In genomic region chr5:174723315-174723978, GRCh38 we compare ENCODE assay signal across 8 cellular contexts. TPM values are rescaled to one million over a fixed set of nuclear protein-coding genes. Genes with fewer than 3 reads are reported as not detected.
DNase-seq lines count a peak whose midpoint lies in the region; ATAC-seq and TF ChIP-seq lines count a peak whose summit lies in the region.
"Had no signal": no experiment of that assay in that cellular context is flagged by ENCODE, and none has a peak within 500 bp of the region (broad histone marks: within the 10 kb centered on the region; RNA-seq: fewer than 3 reads in every experiment).

No MANE protein-coding gene starts in this region.

- H3K4me1 Mint-ChIP-seq in H9 = peaks cover 39 to 62% of the 10 kb centered on the region in 2 experiments
- peaks cover 24% of the 10 kb centered on the region for H3K4me1 Mint-ChIP-seq in activated CD4-positive, alpha-beta memory T cell treated with anti-CD3 and anti-CD28 coated beads for 36 hours (ENCODE audit: low read depth)

- no peaks in the 10 kb centered on the region for H3K79me2 ChIP-seq in H9 (ENCODE audit: insufficient read depth, low read length)

- H3K4me3 ChIP-seq in right cardiac atrium (ENCODE audit: low read length) = peak overlapping the region; percentile 46
- H3K4me3 ChIP-seq in skeletal muscle satellite cell (ENCODE audit: low read length) = peak overlapping the region; percentile 92

- H2BK15ac ChIP-seq in H9 (ENCODE audit: low read depth, low read length) = no peak overlapping the region

- no peak for DNase-seq in H9
- DNase-seq in activated CD4-positive, alpha-beta memory T cell treated with anti-CD3 and anti-CD28 coated beads for 36 hours = no peak
- DNase-seq in right cardiac atrium = no peak
- no peak for DNase-seq in NCI-H748 (lab: John Stamatoyannopoulos, UW; ENCODE audit: unreplicated experiment)
- no peak for DNase-seq in retina

- H3K27ac ChIP-seq in H9 (ENCODE audit: insufficient read length, low read depth, low read length) = no peak overlapping the region
- no peak overlapping the region for H3K27ac ChIP-seq in right cardiac atrium (ENCODE audit: low read length)

- H3K27ac Mint-ChIP-seq in H9 = no peak overlapping the region
- H3K27ac Mint-ChIP-seq in activated CD4-positive, alpha-beta memory T cell treated with anti-CD3 and anti-CD28 coated beads for 36 hours = no peak overlapping the region

- no peak overlapping the region for H3T11ph ChIP-seq in H9 (ENCODE audit: low read length)

- peaks cover 0 to 1% (median 0%) of the 10 kb centered on the region in 3 experiments; a peak in 2 of 7 replicates for H3K36me3 Mint-ChIP-seq in H9 (ENCODE audit: insufficient read depth in 1 of 3, low read depth in 3 of 3)
- H3K36me3 Mint-ChIP-seq in activated CD4-positive, alpha-beta memory T cell treated with anti-CD3 and anti-CD28 coated beads for 36 hours = no peaks in the 10 kb centered on the region

- H4K91ac ChIP-seq in H9 (ENCODE audit: insufficient read length, low read depth, low read length) = no peak overlapping the region

- no peaks in the 10 kb centered on the region; a peak in 2 of 5 replicates for H3K9me3 Mint-ChIP-seq in H9
- no peaks in the 10 kb centered on the region for H3K9me3 Mint-ChIP-seq in activated CD4-positive, alpha-beta memory T cell treated with anti-CD3 and anti-CD28 coated beads for 36 hours

- H2AFZ ChIP-seq in H9 (ENCODE audit: low read length) = no peak overlapping the region

- no peak overlapping the region for H2BK12ac ChIP-seq in H9 (ENCODE audit: insufficient read length, low read depth, low read length)

- no peak overlapping the region for H2BK5ac ChIP-seq in H9 (ENCODE audit: insufficient read length, low read length)

- H3K4ac ChIP-seq in H9 (ENCODE audit: low read depth, low read length) = no peak overlapping the region

- H3K4me2 ChIP-seq in H9 (ENCODE audit: insufficient read depth, insufficient read length, low read length) = peak overlapping the region; percentile 82
- H3K4me2 ChIP-seq in skeletal muscle satellite cell (ENCODE audit: low read length) = peak overlapping the region; percentile 88

- peaks cover 25% of the 10 kb centered on the region for H3K23me2 ChIP-seq in H9 (ENCODE audit: insufficient read length, low read depth, low read length, poor library complexity, severe bottlenecking)

- no peak overlapping the region for H3K56ac ChIP-seq in H9 (ENCODE audit: insufficient read length, low read depth, low read length)

- no peaks in the 10 kb centered on the region for H3K79me1 ChIP-seq in H9 (ENCODE audit: insufficient read depth, low read depth, low read length, poor library complexity, severe bottlenecking)

- H3K23ac ChIP-seq in H9 (ENCODE audit: insufficient read length, low read depth, low read length) = no peak overlapping the region

- H3K36me3 ChIP-seq in skeletal muscle satellite cell (ENCODE audit: insufficient read depth, low read length) = no peaks in the 10 kb centered on the region

- no CpG with 5 or more reads among the region's 23 CpGs for WGBS in H9 (ENCODE audit: extremely low coverage, insufficient read length, low lambda C conversion rate)
- WGBS in right cardiac atrium = 18% methylated on average over 23 of the region's 23 CpGs

- no peaks in the 10 kb centered on the region for H4K20me1 ChIP-seq in H9 (ENCODE audit: control insufficient read depth, insufficient read depth, insufficient read length)

- no peak overlapping the region for H2BK20ac ChIP-seq in H9 (ENCODE audit: low read depth, low read length, poor library complexity, severe bottlenecking)

- TF ChIP-seq CTCF in H9 (conservative IDR thresholded peaks at IDR 0.05) = no peak

- no peak overlapping the region for H4K5ac ChIP-seq in H9 (ENCODE audit: insufficient read length, low read depth, low read length)

- H4K8ac ChIP-seq in H9 (replicated peaks; ENCODE audit: insufficient read length, low read depth, low read length) = no peak overlapping the region

- H3K18ac ChIP-seq in H9 (ENCODE audit: insufficient read length, low read depth, low read length) = no peak overlapping the region

- H3K4me3 Mint-ChIP-seq in H9 = peak overlapping the region; percentile 56 to 80
- H3K4me3 Mint-ChIP-seq in activated CD4-positive, alpha-beta memory T cell treated with anti-CD3 and anti-CD28 coated beads for 36 hours = peak overlapping the region; percentile 67

- CTCF ChIA-PET in activated CD4-positive, alpha-beta memory T cell treated with anti-CD3 and anti-CD28 coated beads for 36 hours (lab: Charles Lee) = no interaction called here

- POLR2A ChIA-PET in activated CD4-positive, alpha-beta memory T cell treated with anti-CD3 and anti-CD28 coated beads for 36 hours (lab: Charles Lee) = no interaction called here

- peaks cover 86% of the 10 kb centered on the region for H3K27me3 ChIP-seq in H9 (ENCODE audit: insufficient read depth, low read length)
- H3K27me3 ChIP-seq in right cardiac atrium (ENCODE audit: control insufficient read depth, insufficient read depth) = no peaks in the 10 kb centered on the region
- H3K27me3 ChIP-seq in skeletal muscle satellite cell (ENCODE audit: control insufficient read depth, insufficient read depth, low read length) = peaks cover 49% of the 10 kb centered on the region

- intact Hi-C loops in activated CD4-positive, alpha-beta memory T cell treated with anti-CD3 and anti-CD28 coated beads for 36 hours (cut with micrococcal nuclease) = no loop called here
- intact Hi-C loops in right cardiac atrium (cut with DNase I) = no loop called here

- ATAC-seq in right cardiac atrium = no peak
- no peak for ATAC-seq in GM18861 (IDR thresholded peaks at IDR 0.05; ENCODE audit: unreplicated experiment)

- H2BK120ac ChIP-seq in H9 (ENCODE audit: low read depth, low read length, poor library complexity, severe bottlenecking) = no peak overlapping the region

- H3K4me1 ChIP-seq in H9 (ENCODE audit: insufficient read depth, low read length) (peaks cover 2% of the 10 kb centered on the region; the same call in 1 of the 2 replicates), right cardiac atrium (ENCODE audit: control insufficient read depth, insufficient read depth, low read length) (peaks cover 3% of the 10 kb centered on the region), skeletal muscle satellite cell (ENCODE audit: control insufficient read depth, insufficient read depth, low read length) (peaks cover 12% of the 10 kb centered on the region)

- H3K14ac ChIP-seq in H9 (ENCODE audit: insufficient read depth, low read length) = no peak overlapping the region

- H3K9me3 ChIP-seq in H9 (ENCODE audit: control insufficient read depth, low read depth, low read length) (no peaks in the 10 kb centered on the region), right cardiac atrium (ENCODE audit: control insufficient read depth, low read length) (no peaks in the 10 kb centered on the region), skeletal muscle satellite cell (replicated peaks; ENCODE audit: low read length) (no peaks in the 10 kb centered on the region)

- H3K27me3 Mint-ChIP-seq in H9 (ENCODE audit: low read depth) = peaks cover 97% of the 10 kb centered on the region
- peaks cover 86% of the 10 kb centered on the region for H3K27me3 Mint-ChIP-seq in activated CD4-positive, alpha-beta memory T cell treated with anti-CD3 and anti-CD28 coated beads for 36 hours

- H3K9ac ChIP-seq in H9 (ENCODE audit: extremely low read depth, insufficient read length, low read length) (no peak overlapping the region), skeletal muscle satellite cell (ENCODE audit: low read depth, low read length) (peak overlapping the region; percentile 87)

- H2AK5ac ChIP-seq in H9 (ENCODE audit: insufficient read length, low read length) = no peak overlapping the region

RNA-seq across cellular contexts. Expression of gene MSX2, which starts 0.9 kb away (rescaled TPM):
- 0.35 and 0.42 TPM in 2 replicates for total RNA-seq in H9 (2021)
- not detected for total RNA-seq in activated CD4-positive, alpha-beta memory T cell treated with anti-CD3 and anti-CD28 coated beads for 36 hours
- total RNA-seq in right cardiac atrium = 1 to 10 TPM; 1.9 to 3.2 (median 2.6) TPM
- 2.7 TPM for polyA plus RNA-seq in right cardiac atrium
- total RNA-seq in skeletal muscle satellite cell (2012; rRNA removed) = 0.76 and 1.1 TPM in 2 replicates
- total RNA-seq: bronchial epithelial cell had no signal
